In the genomic region with DNA sequence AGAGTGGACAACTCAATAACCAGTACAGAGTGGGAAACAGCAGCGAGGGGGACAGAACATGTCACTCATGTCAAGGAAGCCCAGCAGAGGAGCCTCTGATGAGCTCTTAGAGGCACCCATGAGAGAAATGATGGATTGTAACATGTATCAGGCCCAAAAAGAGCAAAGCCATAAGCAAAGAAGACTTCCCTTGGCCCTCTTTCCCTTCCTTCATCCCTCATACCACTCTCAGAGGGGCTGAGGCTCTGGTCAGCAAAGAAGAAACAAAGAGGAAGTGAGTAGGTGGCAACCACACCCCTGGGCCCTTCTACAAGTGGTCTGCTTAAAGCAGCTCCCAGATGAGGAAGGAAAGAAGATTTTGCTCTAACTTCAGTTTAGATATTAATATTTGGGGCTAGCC, we compare ENCODE assay signal across 10 cellular contexts.
DNase-seq lines count a peak whose midpoint lies in the region; ATAC-seq and TF ChIP-seq lines count a peak whose summit lies in the region.
"Had no signal": no experiment of that assay in that cellular context is flagged by ENCODE, and none has a peak within 500 bp of the region (broad histone marks: within the 10 kb centered on the region; RNA-seq: fewer than 3 reads in every experiment).

No MANE protein-coding gene starts in this region.

- DNase-seq in NOMO-1 (lab: John Stamatoyannopoulos, UW; ENCODE audit: unreplicated experiment in 2 of 2) (peak; percentile 85 to 94), neuronal stem cell (ENCODE audit: low spot score) (no peak), DMS 273 (lab: John Stamatoyannopoulos, UW; ENCODE audit: unreplicated experiment) (no peak), testis (no peak)
- DNase-seq in activated T-helper 1 cell treated with anti-CD3 and anti-CD28 coated beads, Interleukin-12 subunit alpha, Interleukin-12 subunit beta, Interleukin-2, Interleukin-4 antibody, amounts not matched to agents 30 ng/mL and 10 ng/mL and 1 ng/mL, durations not matched to agents 14 hours and 24 hours and 36 hours (ENCODE audit: low spot score): no peak
- no peak for DNase-seq in stimulated activated naive CD4-positive, alpha-beta T cell (lab: John Stamatoyannopoulos, UW)
- DNase-seq: NCI-H524 treated with DMSO at 0.1 percent for 48 hours had no signal

- H3K23ac ChIP-seq in neuronal stem cell (ENCODE audit: low read depth, low read length, poor library complexity): no peak overlapping the region

- TF ChIP-seq POLR2A in testis (IDR thresholded peaks at IDR 0.05): no peak

- H3K36me3 Mint-ChIP-seq in activated T-helper 1 cell treated with anti-CD3 and anti-CD28 coated beads, Interleukin-12 subunit alpha, Interleukin-12 subunit beta, Interleukin-2, Interleukin-4 antibody, amounts not matched to agents 30 ng/mL and 10 ng/mL and 1 ng/mL, durations not matched to agents 14 hours and 24 hours and 36 hours (ENCODE audit: low read depth): no peaks in the 10 kb centered on the region

- H3K27ac Mint-ChIP-seq in activated T-helper 1 cell treated with anti-CD3 and anti-CD28 coated beads, Interleukin-12 subunit alpha, Interleukin-12 subunit beta, Interleukin-2, Interleukin-4 antibody, amounts not matched to agents 30 ng/mL and 10 ng/mL and 1 ng/mL, durations not matched to agents 14 hours and 24 hours and 36 hours: no peak overlapping the region

- ATAC-seq in GM18907 (IDR thresholded peaks at IDR 0.05; ENCODE audit: unreplicated experiment) (peak; percentile 72), HG02623 (IDR thresholded peaks at IDR 0.05; ENCODE audit: unreplicated experiment) (peak; percentile 73)

- H2BK5ac ChIP-seq in neuronal stem cell (ENCODE audit: low read length): no peak overlapping the region

- no peak overlapping the region for H4K8ac ChIP-seq in neuronal stem cell (ENCODE audit: low read depth, low read length)

- H3K9me3 ChIP-seq in neuronal stem cell (replicated peaks in 1 of 2; ENCODE audit: control insufficient read depth in 2 of 2, insufficient read depth in 1 of 2, low read depth in 1 of 2, low read length in 2 of 2): no peaks in the 10 kb centered on the region
- no peaks in the 10 kb centered on the region for H3K9me3 ChIP-seq in testis

- H3K9ac ChIP-seq in neuronal stem cell (ENCODE audit: low read depth, low read length, poor library complexity): no peak overlapping the region

- no peak overlapping the region for H2AK5ac ChIP-seq in neuronal stem cell (ENCODE audit: low read depth, low read length)

- H3K27ac ChIP-seq in neuronal stem cell (replicated peaks; ENCODE audit: low read length): no peak overlapping the region
- no peak overlapping the region for H3K27ac ChIP-seq in testis

- H3K27me3 Mint-ChIP-seq in activated T-helper 1 cell treated with anti-CD3 and anti-CD28 coated beads, Interleukin-12 subunit alpha, Interleukin-12 subunit beta, Interleukin-2, Interleukin-4 antibody, amounts not matched to agents 30 ng/mL and 10 ng/mL and 1 ng/mL, durations not matched to agents 14 hours and 24 hours and 36 hours (ENCODE audit: insufficient read depth): no peaks in the 10 kb centered on the region

- H3K4me3 ChIP-seq in neuronal stem cell (ENCODE audit: low read length in 2 of 2) (no peak overlapping the region), testis (no peak overlapping the region)

- no peak overlapping the region for H3K4me3 Mint-ChIP-seq in activated T-helper 1 cell treated with anti-CD3 and anti-CD28 coated beads, Interleukin-12 subunit alpha, Interleukin-12 subunit beta, Interleukin-2, Interleukin-4 antibody, amounts not matched to agents 30 ng/mL and 10 ng/mL and 1 ng/mL, durations not matched to agents 14 hours and 24 hours and 36 hours
- H3K4me3 Mint-ChIP-seq: neural crest cell had no signal

- H3K9me3 Mint-ChIP-seq in activated T-helper 1 cell treated with anti-CD3 and anti-CD28 coated beads, Interleukin-12 subunit alpha, Interleukin-12 subunit beta, Interleukin-2, Interleukin-4 antibody, amounts not matched to agents 30 ng/mL and 10 ng/mL and 1 ng/mL, durations not matched to agents 14 hours and 24 hours and 36 hours: no peaks in the 10 kb centered on the region
- H3K9me3 Mint-ChIP-seq: neural crest cell had no signal

- H3K4me1 ChIP-seq in neuronal stem cell (ENCODE audit: control insufficient read depth in 2 of 2, insufficient read depth in 1 of 2, low read depth in 1 of 2, low read length in 2 of 2) (no peaks in the 10 kb centered on the region), testis (peaks cover 9% of the 10 kb centered on the region)

- H2BK15ac ChIP-seq in neuronal stem cell (ENCODE audit: low read length): no peak overlapping the region

- no peak overlapping the region for H3K4me2 ChIP-seq in neuronal stem cell (ENCODE audit: insufficient read depth, low read length, poor library complexity, severe bottlenecking)

- no peak for TF ChIP-seq CTCF in testis (IDR thresholded peaks at IDR 0.05)

- H3K36me3 ChIP-seq in neuronal stem cell (replicated peaks in 1 of 2; ENCODE audit: control insufficient read depth in 2 of 2, insufficient read depth in 2 of 2, low read length in 2 of 2): no peaks in the 10 kb centered on the region
- H3K36me3 ChIP-seq in testis (ENCODE audit: low read depth, missing control alignments): no peaks in the 10 kb centered on the region

- peak overlapping the region; percentile 68 for H2AFZ ChIP-seq in neuronal stem cell (ENCODE audit: low read length)

- peaks cover 7% of the 10 kb centered on the region for H3K4me1 Mint-ChIP-seq in activated T-helper 1 cell treated with anti-CD3 and anti-CD28 coated beads, Interleukin-12 subunit alpha, Interleukin-12 subunit beta, Interleukin-2, Interleukin-4 antibody, amounts not matched to agents 30 ng/mL and 10 ng/mL and 1 ng/mL, durations not matched to agents 14 hours and 24 hours and 36 hours (ENCODE audit: low read depth)

- H3K18ac ChIP-seq in neuronal stem cell (ENCODE audit: low read length): no peak overlapping the region

- no peak overlapping the region for H2BK120ac ChIP-seq in neuronal stem cell (ENCODE audit: low read depth, low read length)

- no peaks in the 10 kb centered on the region for H3K27me3 ChIP-seq in neuronal stem cell (ENCODE audit: control insufficient read depth in 3 of 3, insufficient read depth in 3 of 3, low read depth in 1 of 3, low read length in 3 of 3)
- H3K27me3 ChIP-seq in testis: no peaks in the 10 kb centered on the region

- intact Hi-C loops in testis (cut with DNase I; ENCODE audit: low total_unique reads): no loop called here
- intact Hi-C loops in activated T-helper 1 cell treated with anti-CD3 and anti-CD28 coated beads, Interleukin-12 subunit alpha, Interleukin-12 subunit beta, Interleukin-2, Interleukin-4 antibody, amounts not matched to agents 30 ng/mL and 10 ng/mL and 1 ng/mL, durations not matched to agents 14 hours and 24 hours and 36 hours (cut with micrococcal nuclease): no loop called here

- no CpG with 5 or more reads among the region's 1 CpG for WGBS in neuronal stem cell (ENCODE audit: extremely low coverage in 2 of 2, insufficient read length in 2 of 2, insufficient replicate concordance in 1 of 2), 2 donors
- 80 to 90% methylated on average over 1 of the region's 1 CpG for WGBS in testis, 2 donors

- no peak overlapping the region for H2BK12ac ChIP-seq in neuronal stem cell (ENCODE audit: low read length)

- H3K4ac ChIP-seq in neuronal stem cell (ENCODE audit: low read length): no peak overlapping the region

- no peaks in the 10 kb centered on the region for H3K79me1 ChIP-seq in neuronal stem cell (ENCODE audit: low read depth, low read length)

- H4K91ac ChIP-seq in neuronal stem cell (ENCODE audit: low read depth, low read length, poor library complexity): no peak overlapping the region

- no peak overlapping the region for H3K14ac ChIP-seq in neuronal stem cell (ENCODE audit: low read length)

Comparison
In these comparisons a context has a peak if more than half of its experiments do, and no peak if none do; other contexts are left out.
1. DNase-seq: peak in NOMO-1 (2 of 2); none in neuronal stem cell (single experiment), DMS 273 (single experiment), testis (single experiment), activated T-helper 1 cell treated with anti-CD3 and anti-CD28 coated beads, Interleukin-12 subunit alpha, Interleukin-12 subunit beta, Interleukin-2, Interleukin-4 antibody, amounts not matched to agents 30 ng/mL and 10 ng/mL and 1 ng/mL, durations not matched to agents 14 hours and 24 hours and 36 hours (single experiment) and stimulated activated naive CD4-positive, alpha-beta T cell (0 of 6).